In genomic region chr9:121286973-121287721, GRCh38 we compare ENCODE assay signal across 8 cellular contexts.
DNase-seq lines count a peak whose midpoint lies in the region.

No MANE protein-coding gene starts in this region.

- peak; percentile 23 for DNase-seq in DMS79 treated with DMSO at 0.1 percent for 48 hours (lab: John Stamatoyannopoulos, UW)
- no peak for DNase-seq in DMS79 (lab: John Stamatoyannopoulos, UW)
- peak; percentile 35 for DNase-seq in NCI-H2107 treated with DMSO at 0.1 percent for 48 hours (lab: John Stamatoyannopoulos, UW; ENCODE audit: unreplicated experiment)
- DNase-seq in anterior cingulate cortex (lab: John Stamatoyannopoulos, UW): peak in 46 of 58 donors; percentile 25 to 88 (median 58)
- DNase-seq in hepatic stellate cell (ENCODE audit: low spot score): peak; percentile 93
- DNase-seq in putamen (ENCODE audit: low spot score): peak; percentile 92
- no peak for DNase-seq in NCI-H1048 (lab: John Stamatoyannopoulos, UW)
- no peak for DNase-seq in germinal center (ENCODE audit: low spot score)

Comparison
In these comparisons a context has a peak if more than half of its experiments do, and no peak if none do; other contexts are left out.
1. DNase-seq: peak in DMS79 treated with DMSO at 0.1 percent for 48 hours (single experiment), NCI-H2107 treated with DMSO at 0.1 percent for 48 hours (single experiment), anterior cingulate cortex (46 of 58), hepatic stellate cell (single experiment) and putamen (single experiment); none in DMS79 (single experiment), NCI-H1048 (single experiment) and germinal center (single experiment).